In the genomic region with DNA sequence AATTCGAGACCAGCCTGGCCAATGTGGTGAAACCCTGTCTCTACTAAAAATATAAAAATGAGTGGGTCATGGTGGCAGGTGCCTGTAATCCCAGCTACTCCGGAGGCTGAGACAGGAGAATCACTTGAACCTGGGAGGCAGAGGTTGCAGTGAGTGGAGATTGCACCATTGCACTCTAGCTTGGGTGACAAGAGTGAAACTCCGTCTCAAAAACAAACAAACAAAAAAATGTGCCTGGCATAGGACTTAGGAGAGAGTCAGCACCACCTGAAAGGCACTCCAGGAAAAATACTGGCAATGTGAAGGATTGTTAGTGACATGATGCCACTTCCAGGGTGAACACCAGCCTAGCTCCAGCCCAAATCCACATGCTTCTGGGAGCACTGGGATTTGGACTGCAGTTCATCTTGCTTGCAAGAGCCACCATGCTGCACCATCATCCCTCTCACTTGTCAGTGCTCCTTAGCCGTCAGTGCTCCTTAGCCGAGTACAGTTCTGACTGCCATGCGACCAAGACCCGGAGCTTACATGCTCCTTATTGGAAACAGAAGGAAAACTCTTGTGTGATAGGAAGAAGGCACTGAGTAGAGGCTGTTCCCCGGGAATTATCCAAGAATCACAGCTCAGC, we compare ENCODE assay signal across 25 cellular contexts.
DNase-seq lines count a peak whose midpoint lies in the region; ATAC-seq and TF ChIP-seq lines count a peak whose summit lies in the region.
"Had no signal": no experiment of that assay in that cellular context is flagged by ENCODE, and none has a peak within 500 bp of the region (broad histone marks: within the 10 kb centered on the region; RNA-seq: fewer than 3 reads in every experiment).

No MANE protein-coding gene starts in this region.

- peak overlapping the region; percentile 10 for H3K27ac Mint-ChIP-seq in endothelial cell (ENCODE audit: unreplicated experiment)
- peak overlapping the region; percentile 89 for H3K27ac Mint-ChIP-seq in mesothelial cell of epicardium
- no peak overlapping the region for H3K27ac Mint-ChIP-seq in activated T-cell treated with anti-CD3 and anti-CD28 coated beads, Interleukin-2, amount 50 U/mL, for 24 hours
- H3K27ac Mint-ChIP-seq: CD4-positive, alpha-beta T cell had no signal

- no peak overlapping the region for H3K27ac ChIP-seq in body of pancreas
- H3K27ac ChIP-seq: BLaER1, GM23248, RWPE1 had no signal

- no peak for ATAC-seq in GM21423 (IDR thresholded peaks at IDR 0.05; ENCODE audit: unreplicated experiment)
- no peak for ATAC-seq in body of pancreas
- ATAC-seq: GM12878 had no signal

- no peaks in the 10 kb centered on the region for H3K36me3 ChIP-seq in body of pancreas (replicated peaks in 1 of 2; ENCODE audit: insufficient read depth in 1 of 2, low read depth in 2 of 2)
- H3K36me3 ChIP-seq in HAP-1 (replicated peaks), result no peaks in the 10 kb centered on the region
- H3K36me3 ChIP-seq: BLaER1 had no signal

- peaks cover 66% of the 10 kb centered on the region for H3K4me1 Mint-ChIP-seq in endothelial cell (ENCODE audit: unreplicated experiment)
- H3K4me1 Mint-ChIP-seq in mesothelial cell of epicardium, result peaks cover 63% of the 10 kb centered on the region
- no peaks in the 10 kb centered on the region for H3K4me1 Mint-ChIP-seq in activated T-cell treated with anti-CD3 and anti-CD28 coated beads, Interleukin-2, amount 50 U/mL, for 24 hours (ENCODE audit: low read depth)

- H3K9me3 Mint-ChIP-seq in endothelial cell (ENCODE audit: unreplicated experiment), result no peaks in the 10 kb centered on the region
- no peaks in the 10 kb centered on the region for H3K9me3 Mint-ChIP-seq in mesothelial cell of epicardium
- no peaks in the 10 kb centered on the region for H3K9me3 Mint-ChIP-seq in activated T-cell treated with anti-CD3 and anti-CD28 coated beads, Interleukin-2, amount 50 U/mL, for 24 hours
- H3K9me3 Mint-ChIP-seq: CD4-positive, alpha-beta T cell had no signal

- 78 to 84% methylated on average over 8 of the region's 8 CpGs for WGBS in body of pancreas, 2 donors

- DNase-seq in NCI-H526 treated with DMSO at 0.1 percent for 48 hours (lab: John Stamatoyannopoulos, UW) (peak; percentile 84), endothelial cell (ENCODE audit: low spot score) (no peak), mesothelial cell of epicardium (ENCODE audit: low spot score in 2 of 2, unreplicated experiment in 2 of 2) (no peak), body of pancreas (no peak), HAP-1 (ENCODE audit: low spot score in 2 of 2) (no peak)
- DNase-seq in activated T-cell treated with anti-CD3 and anti-CD28 coated beads, Interleukin-2, amount 50 U/mL, for 24 hours, result no peak
- DNase-seq: Caco-2; CD4-positive, alpha-beta T cell; DMS 273 treated with DMSO at 0.1 percent for 48 hours; DMS79 treated with DMSO at 0.1 percent for 48 hours; GM23248; KG1; NCI-H1092; NCI-H1436; NCI-H187 treated with DMSO at 0.1 percent for 48 hours; NCI-H226; NCI-H510A treated with DMSO at 0.1 percent for 48 hours; NCI-H774; NK-92 treated with Interleukin-12 subunit alpha and Interleukin-12 subunit beta, amount 100 ng/mL, for 24 hours; SIG-M5; SK-N-SH had no signal

- in situ Hi-C loops in HAP-1 (cut with MboI; ENCODE audit: low sequenced_read_pairs), result no loop called here

- H3K4me1 ChIP-seq in body of pancreas (peaks cover 4% of the 10 kb centered on the region), HAP-1 (peaks cover 21% of the 10 kb centered on the region)

- H3K9me3 ChIP-seq in body of pancreas (no peaks in the 10 kb centered on the region), HAP-1 (no peaks in the 10 kb centered on the region)
- H3K9me3 ChIP-seq: BLaER1, Caco-2, SK-N-SH had no signal

- H3K4me3 Mint-ChIP-seq in endothelial cell (ENCODE audit: unreplicated experiment) (no peak overlapping the region), mesothelial cell of epicardium (no peak overlapping the region)
- no peak overlapping the region for H3K4me3 Mint-ChIP-seq in activated T-cell treated with anti-CD3 and anti-CD28 coated beads, Interleukin-2, amount 50 U/mL, for 24 hours
- H3K4me3 Mint-ChIP-seq: CD4-positive, alpha-beta T cell had no signal

- H3K27me3 Mint-ChIP-seq in endothelial cell (ENCODE audit: unreplicated experiment) (peaks cover 4% of the 10 kb centered on the region), mesothelial cell of epicardium (ENCODE audit: low read depth) (no peaks in the 10 kb centered on the region)
- H3K27me3 Mint-ChIP-seq in activated T-cell treated with anti-CD3 and anti-CD28 coated beads, Interleukin-2, amount 50 U/mL, for 24 hours, result peaks cover 9% of the 10 kb centered on the region

- H3K27me3 ChIP-seq in body of pancreas (no peaks in the 10 kb centered on the region), HAP-1 (ENCODE audit: low read depth) (no peaks in the 10 kb centered on the region)
- H3K27me3 ChIP-seq: BLaER1 had no signal

- no peak for TF ChIP-seq POLR2A in body of pancreas (IDR thresholded peaks at IDR 0.05)

- H3K36me3 Mint-ChIP-seq in endothelial cell (ENCODE audit: low read depth, unreplicated experiment), result peaks cover 12% of the 10 kb centered on the region
- H3K36me3 Mint-ChIP-seq in mesothelial cell of epicardium, result peaks cover 5% of the 10 kb centered on the region
- H3K36me3 Mint-ChIP-seq in activated T-cell treated with anti-CD3 and anti-CD28 coated beads, Interleukin-2, amount 50 U/mL, for 24 hours (ENCODE audit: low read depth), result no peaks in the 10 kb centered on the region

- intact Hi-C loops in body of pancreas (cut with DNase I), result no loop called here

- H3K4me3 ChIP-seq in body of pancreas, result no peak overlapping the region
- no peak overlapping the region for H3K4me3 ChIP-seq in HAP-1
- H3K4me3 ChIP-seq: BLaER1, GM12878, GM23248 had no signal

- TF ChIP-seq CTCF in endothelial cell (IDR thresholded peaks at IDR 0.05; ENCODE audit: unreplicated experiment) (no peak), mesothelial cell of epicardium (IDR thresholded peaks at IDR 0.05; ENCODE audit: unreplicated experiment) (no peak), body of pancreas (IDR thresholded peaks at IDR 0.05) (no peak)
